ENCODE assay signal across 36 cellular contexts in genomic region chr18:61295153-61295552, GRCh38. TPM values are rescaled to one million over a fixed set of nuclear protein-coding genes. Genes with fewer than 3 reads are reported as not detected.
"Had no signal": no experiment of that assay in that cellular context is flagged by ENCODE, and none has a peak within 500 bp of the region (broad histone marks: within the 10 kb centered on the region; RNA-seq: fewer than 3 reads in every experiment).

No MANE protein-coding gene starts in this region.

- H3K9me3 ChIP-seq: adrenal gland, ascending aorta, body of pancreas, breast epithelium had no signal

- H3K27ac ChIP-seq: adrenal gland, ascending aorta, body of pancreas, brain microvascular endothelial cell, breast epithelium, cardiac muscle cell had no signal

- H3K4me3 ChIP-seq: adrenal gland, ascending aorta, body of pancreas, breast epithelium, cardiac muscle cell had no signal

- DNase-seq: activated effector memory CD4-positive, alpha-beta T cell treated with anti-CD3 and anti-CD28 coated beads, Interleukin-2, amount 50 U/mL, for 16 hours; activated effector memory CD4-positive, alpha-beta T cell treated with Interleukin-2 at 50 U/mL for 16 hours; activated gamma-delta T cell; activated naive CD4-positive, alpha-beta T cell; activated naive CD4-positive, alpha-beta T cell treated with anti-CD3 and anti-CD28 coated beads for 36 hours; activated naive CD4-positive, alpha-beta T cell treated with anti-CD3 and anti-CD28 coated beads, Interleukin-2, amount 10 ng/mL, durations not matched to agents 7 days and 5 days; activated naive CD4-positive, alpha-beta T cell treated with anti-CD3 and anti-CD28 coated beads, Interleukin-2, amount 50 U/mL, for 16 hours; activated naive CD4-positive, alpha-beta T cell treated with Interleukin-2 at 50 U/mL for 16 hours; activated naive CD8-positive, alpha-beta T cell treated with anti-CD3 and anti-CD28 coated beads for 36 hours; activated naive CD8-positive, alpha-beta T cell treated with anti-CD3 and anti-CD28 coated beads, Interleukin-2, amount 10 ng/mL, durations not matched to agents 7 days and 5 days; activated naive CD8-positive, alpha-beta T cell treated with anti-CD3 and anti-CD28 coated beads, Interleukin-2, amount 50 U/mL, for 24 hours; activated T-cell treated with anti-CD3 and anti-CD28 coated beads, Interleukin-2, amount 50 U/mL, for 1 hour; activated T-cell treated with anti-CD3 and anti-CD28 coated beads, Interleukin-2, amount 50 U/mL, for 24 hours; activated T-cell treated with anti-CD3 and anti-CD28 coated beads, Interleukin-2, amount 50 U/mL, for 4 hours; activated T-cell treated with anti-CD3 and anti-CD28 coated beads, Interleukin-2, amount 50 U/mL, for 48 hours; activated T-cell treated with anti-CD3 and anti-CD28 coated beads, Interleukin-2, amount 50 U/mL, for 72 hours; adrenal gland; amniotic stem cell; amygdala; anterior cingulate cortex; aorta; body of pancreas; brain microvascular endothelial cell; caudate nucleus; central memory CD4-positive, alpha-beta T cell; cerebellar nuclear complex had no signal

- H3K27me3 ChIP-seq: adrenal gland, ascending aorta, body of pancreas, brain microvascular endothelial cell, breast epithelium, cardiac muscle cell had no signal

- H3K36me3 ChIP-seq: adrenal gland, ascending aorta, brain microvascular endothelial cell, breast epithelium, cardiac muscle cell had no signal

- H3K4me1 ChIP-seq: adrenal gland, ascending aorta, body of pancreas, breast epithelium had no signal

- FAIRE-seq: astrocyte, bronchial epithelial cell had no signal

- ATAC-seq: activated naive CD4-positive, alpha-beta T cell treated with anti-CD3 and anti-CD28 coated beads, Interleukin-2, amount 50 U/mL, for 72 hours; activated naive CD8-positive, alpha-beta T cell treated with anti-CD3 and anti-CD28 coated beads, Interleukin-2, amount 50 U/mL, for 24 hours; activated T-cell treated with anti-CD3 and anti-CD28 coated beads, Interleukin-2, amount 50 U/mL, for 4 hours; activated T-cell treated with anti-CD3 and anti-CD28 coated beads, Interleukin-2, amount 50 U/mL, for 72 hours; activated T-helper 17 cell treated with anti-CD3 and anti-CD28 coated beads, Interleukin-2, amount 50 U/mL, for 72 hours; body of pancreas had no signal

RNA-seq across cellular contexts. Expression of gene CDH20, which starts 38.1 kb away (rescaled TPM):
- total RNA-seq: activated naive CD4-positive, alpha-beta T cell treated with anti-CD3 and anti-CD28 coated beads for 36 hours; activated T-helper 1 cell treated with anti-CD3 and anti-CD28 coated beads, Interleukin-12 subunit alpha, Interleukin-12 subunit beta, Interleukin-2, Interleukin-4 antibody, amounts not matched to agents 30 ng/mL and 10 ng/mL and 1 ng/mL, durations not matched to agents 14 hours and 24 hours and 36 hours; activated T-helper 2 cell treated with anti-CD3 and anti-CD28 coated beads, Interferon-gamma antibody, Interleukin-2, Interleukin-4, amounts not matched to agents 10 μg/mL and 5 μg/mL and 100 μg/mL, durations not matched to agents 14 hours and 24 hours and 36 hours; aorta; ascending aorta; astrocyte; bronchial epithelial cell; cardiac muscle cell; chondrocyte had no signal
- polyA plus RNA-seq: cardiac muscle cell had no signal
